8 cellular contexts compared by ENCODE assay signal in genomic region chr9:133990366-133991210, GRCh38. TPM values are rescaled to one million over a fixed set of nuclear protein-coding genes. Genes with fewer than 3 reads are reported as not detected.
DNase-seq lines count a peak whose midpoint lies in the region; ATAC-seq and TF ChIP-seq lines count a peak whose summit lies in the region.

No MANE protein-coding gene starts in this region.

- peak; percentile 44 for TF ChIP-seq POLR2A in right lobe of liver (IDR thresholded peaks at IDR 0.05)

- intact Hi-C loops in colonic mucosa (cut with DNase I): no loop called here
- intact Hi-C loops in right lobe of liver (cut with DNase I): loop anchor here in 1 of 2 donors (5.0 kb wide), 1 partner anchor 198 kb away; no protein-coding TSS in a partner anchor

- no peaks in the 10 kb centered on the region for H3K27me3 ChIP-seq in colonic mucosa
- no peaks in the 10 kb centered on the region for H3K27me3 ChIP-seq in right lobe of liver
- H3K27me3 ChIP-seq in thymus (ENCODE audit: control insufficient read depth, insufficient read depth): peaks cover 34% of the 10 kb centered on the region

- DNase-seq in Daoy (ENCODE audit: low read depth): peak; percentile 84
- DNase-seq in NCI-H146 treated with DMSO at 0.1 percent for 48 hours (lab: John Stamatoyannopoulos, UW; ENCODE audit: unreplicated experiment): peak; percentile 37
- DNase-seq in colonic mucosa: peak; percentile 73
- DNase-seq in right lobe of liver: peak; percentile 76 to 81 (median 78)
- no peak for DNase-seq in mesenteric fat pad (ENCODE audit: low spot score)
- no peak for DNase-seq in GDM1 (lab: John Stamatoyannopoulos, UW)

- peaks cover 8% of the 10 kb centered on the region for H3K4me1 ChIP-seq in colonic mucosa
- peaks cover 0 to 24% (median 11%) of the 10 kb centered on the region in 4 donors for H3K4me1 ChIP-seq in right lobe of liver
- H3K4me1 ChIP-seq in thymus (ENCODE audit: control insufficient read depth, insufficient read depth, low read length): peaks cover 15% of the 10 kb centered on the region

- peak overlapping the region; percentile 68 to 82 for H3K9ac ChIP-seq in colonic mucosa (ENCODE audit: low read depth in 2 of 2, low read length in 2 of 2)

- H3K27ac ChIP-seq in colonic mucosa (no peak overlapping the region), right lobe of liver (peak overlapping the region; percentile 62 to 86 (median 77)), thymus (ENCODE audit: low read depth) (no peak overlapping the region)

- H3K4me3 ChIP-seq in colonic mucosa (peak overlapping the region; percentile 59), right lobe of liver (peak overlapping the region; percentile 73 to 78 (median 75)), thymus (ENCODE audit: low read length) (peak overlapping the region; percentile 85)

- TF ChIP-seq CTCF in colonic mucosa (IDR thresholded peaks at IDR 0.05) (no peak), right lobe of liver (IDR thresholded peaks at IDR 0.05) (no peak)

- WGBS in right lobe of liver (ENCODE audit: insufficient coverage, low coverage, low lambda C conversion rate, missing lambda C conversion rate): 20% methylated on average over 2 of the region's 31 CpGs
- WGBS in thymus: 58% methylated on average over 31 of the region's 31 CpGs

- H3K9me3 ChIP-seq in colonic mucosa: no peaks in the 10 kb centered on the region
- H3K9me3 ChIP-seq in right lobe of liver: no peaks in the 10 kb centered on the region
- no peaks in the 10 kb centered on the region for H3K9me3 ChIP-seq in thymus (ENCODE audit: control insufficient read depth)

- ATAC-seq in right lobe of liver: peak; percentile 12 to 48 (median 44)
- no peak for ATAC-seq in HG03460 (IDR thresholded peaks at IDR 0.05; ENCODE audit: unreplicated experiment)

- no peaks in the 10 kb centered on the region for H3K36me3 ChIP-seq in colonic mucosa
- no peaks in the 10 kb centered on the region for H3K36me3 ChIP-seq in right lobe of liver
- H3K36me3 ChIP-seq in thymus (ENCODE audit: control insufficient read depth, insufficient read depth): no peaks in the 10 kb centered on the region

RNA-seq across cellular contexts. Expression of gene VAV2, which starts 1.5 kb away (rescaled TPM):
- 11.3 and 11.5 TPM in 2 replicates for total RNA-seq in Daoy (2014; rRNA removed; shearing (Covaris generic))
- total RNA-seq in colonic mucosa (10 to 100 TPM; 30.7 to 45.1 TPM), right lobe of liver (10 to 100 TPM; 30.1 to 44.3 (median 34.9) TPM), mesenteric fat pad (19.3 TPM)
- polyA plus RNA-seq in thymus: 9.8 TPM

RNA-seq across cellular contexts. Expression of gene BRD3OS, which starts 34.7 kb away (rescaled TPM):
- total RNA-seq in Daoy (2014; rRNA removed; shearing (Covaris generic)): 12.8 and 15.1 TPM in 2 replicates
- total RNA-seq in colonic mucosa (1 to 10 TPM; 5.2 to 6.9 TPM), right lobe of liver (1 to 10 TPM; 3.2 to 8.1 (median 5.9) TPM), mesenteric fat pad (13.5 TPM)
- 12.4 TPM for polyA plus RNA-seq in thymus

Comparison
In these comparisons a context has a peak if more than half of its experiments do, and no peak if none do; other contexts are left out.
1. DNase-seq: peak in Daoy (single experiment), NCI-H146 treated with DMSO at 0.1 percent for 48 hours (single experiment), colonic mucosa (single experiment) and right lobe of liver (3 of 3); none in mesenteric fat pad (single experiment) and GDM1 (single experiment).
2. H3K27ac ChIP-seq: peak in right lobe of liver (3 of 3); none in colonic mucosa (single experiment) and thymus (single experiment).
3. Peak in every context shown above with its lines, with median percentiles within 50 percentile points of each other: H3K4me3 ChIP-seq.